8 cellular contexts compared by ENCODE assay signal in the genomic region with DNA sequence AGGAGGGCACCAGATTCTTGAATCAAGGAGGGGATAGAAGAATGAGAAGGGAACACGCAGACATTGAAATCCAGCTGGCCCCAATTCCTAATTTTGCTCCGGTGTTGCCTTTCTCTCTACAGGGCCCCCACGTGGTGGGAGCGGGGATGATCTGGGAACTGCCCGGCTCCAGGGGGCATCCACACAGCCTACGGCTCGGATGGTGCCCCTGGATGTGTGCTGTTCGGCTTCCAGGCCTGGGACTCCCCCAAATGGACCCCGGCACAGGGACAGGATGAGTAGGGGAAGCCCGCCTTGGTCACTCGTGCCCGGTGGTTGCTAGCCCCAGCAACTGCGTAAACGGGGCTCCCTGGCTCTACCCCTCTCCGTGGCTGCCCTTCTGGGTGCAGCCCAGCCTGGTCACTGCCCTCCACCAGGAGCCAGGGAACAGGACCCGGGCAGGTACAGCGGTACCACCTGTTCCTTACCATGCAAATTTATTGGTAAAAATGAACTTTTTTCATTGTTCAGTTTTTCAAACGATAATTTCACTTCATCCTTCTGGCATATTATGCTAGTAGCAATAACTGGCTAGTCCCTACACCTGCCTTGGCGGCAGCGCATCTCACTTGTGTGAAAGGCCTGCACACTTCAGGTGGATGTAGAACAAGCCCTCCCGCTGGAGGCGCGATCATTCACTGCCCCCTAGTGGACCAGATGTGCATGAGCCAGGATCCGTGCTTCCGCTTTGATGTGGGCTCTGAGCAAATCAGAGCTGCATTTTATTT.
DNase-seq lines count a peak whose midpoint lies in the region; ATAC-seq and TF ChIP-seq lines count a peak whose summit lies in the region.

No MANE protein-coding gene starts in this region.

- ATAC-seq in RWPE2 (ENCODE audit: low read depth), result peak; percentile 67
- ATAC-seq in activated T-helper 17 cell treated with anti-CD3 and anti-CD28 coated beads, Interleukin-2, amount 50 U/mL, for 72 hours (replicated peaks), result peak; percentile 61

- H3K9ac ChIP-seq in GM23248, result peak overlapping the region; percentile 8; the same call in 1 of the 2 replicates

- H3F3A ChIP-seq in GM23248 (ENCODE audit: insufficient read depth), result peaks cover 18% of the 10 kb centered on the region

- in situ Hi-C loops in GM23248 (cut with MboI), result no loop called here

- no peaks in the 10 kb centered on the region for H3K9me3 Mint-ChIP-seq in activated T-helper 17 cell treated with anti-CD3 and anti-CD28 coated beads, Interleukin-2, amount 50 U/mL, for 72 hours

- WGBS in GM23248 (ENCODE audit: low coverage in 1 of 2, low lambda C conversion rate in 2 of 2, missing lambda C conversion rate in 2 of 2), 2 experiments, result 26% methylated on average over 25 of the region's 25 CpGs
- 17% methylated on average over 16 of the region's 25 CpGs for WGBS in suprapubic skin

- H3K4me1 ChIP-seq in GM23248 (ENCODE audit: insufficient read depth), result peaks cover 22% of the 10 kb centered on the region
- peaks cover 25% of the 10 kb centered on the region for H3K4me1 ChIP-seq in RWPE2 (ENCODE audit: insufficient read depth, poor library complexity, severe bottlenecking)
- H3K4me1 ChIP-seq in suprapubic skin, result peaks cover 30% of the 10 kb centered on the region

- peaks cover 24% of the 10 kb centered on the region for H3K4me1 Mint-ChIP-seq in activated T-helper 17 cell treated with anti-CD3 and anti-CD28 coated beads, Interleukin-2, amount 50 U/mL, for 72 hours

- H3K4me3 ChIP-seq in GM23248, result no peak overlapping the region
- H3K4me3 ChIP-seq in RWPE2 (ENCODE audit: severe bottlenecking), result no peak overlapping the region
- no peak overlapping the region for H3K4me3 ChIP-seq in fibroblast of the aortic adventitia (ENCODE audit: low read depth, low read length)
- no peak overlapping the region for H3K4me3 ChIP-seq in suprapubic skin

- peaks cover 4% of the 10 kb centered on the region for H3K27me3 Mint-ChIP-seq in activated T-helper 17 cell treated with anti-CD3 and anti-CD28 coated beads, Interleukin-2, amount 50 U/mL, for 72 hours

- H3K36me3 ChIP-seq in GM23248 (ENCODE audit: low read depth) (no peaks in the 10 kb centered on the region), RWPE2 (ENCODE audit: low read depth) (no peaks in the 10 kb centered on the region), suprapubic skin (no peaks in the 10 kb centered on the region)

- H3K4me3 Mint-ChIP-seq in activated T-helper 17 cell treated with anti-CD3 and anti-CD28 coated beads, Interleukin-2, amount 50 U/mL, for 72 hours, result peak overlapping the region; percentile 73

- no peak overlapping the region for H3K27ac Mint-ChIP-seq in activated T-helper 17 cell treated with anti-CD3 and anti-CD28 coated beads, Interleukin-2, amount 50 U/mL, for 72 hours

- no peak overlapping the region for H3K4me2 ChIP-seq in GM23248 (ENCODE audit: unreplicated experiment)

- H3K27me3 ChIP-seq in GM23248 (replicated peaks; ENCODE audit: insufficient read depth), result no peaks in the 10 kb centered on the region
- no peaks in the 10 kb centered on the region for H3K27me3 ChIP-seq in RWPE2 (ENCODE audit: insufficient read depth, poor library complexity, severe bottlenecking)
- no peaks in the 10 kb centered on the region for H3K27me3 ChIP-seq in suprapubic skin

- H3K79me2 ChIP-seq in GM23248 (ENCODE audit: insufficient read depth), result no peaks in the 10 kb centered on the region

- no peaks in the 10 kb centered on the region for H3K9me3 ChIP-seq in GM23248 (ENCODE audit: low read depth)
- H3K9me3 ChIP-seq in RWPE2 (ENCODE audit: severe bottlenecking), result no peaks in the 10 kb centered on the region
- H3K9me3 ChIP-seq in suprapubic skin, result no peaks in the 10 kb centered on the region

- TF ChIP-seq EP300 in suprapubic skin (IDR thresholded peaks at IDR 0.05), result no peak

- no peak for TF ChIP-seq POLR2A in suprapubic skin (IDR thresholded peaks at IDR 0.05)

- no peaks in the 10 kb centered on the region for H4K20me1 ChIP-seq in GM23248 (ENCODE audit: insufficient read depth)

- H3K36me3 Mint-ChIP-seq in activated T-helper 17 cell treated with anti-CD3 and anti-CD28 coated beads, Interleukin-2, amount 50 U/mL, for 72 hours (ENCODE audit: low read depth), result peaks cover 5% of the 10 kb centered on the region

- peak overlapping the region; percentile 32; the same call in 1 of the 2 replicates for H2AFZ ChIP-seq in GM23248

- H3K27ac ChIP-seq in GM23248 (no peak overlapping the region), RWPE2 (ENCODE audit: poor library complexity, severe bottlenecking) (peak overlapping the region; percentile 96), suprapubic skin (no peak overlapping the region)

- TF ChIP-seq CTCF in LNCAP (IDR thresholded peaks at IDR 0.05) (peak; percentile 88), RWPE2 (IDR thresholded peaks at IDR 0.05; ENCODE audit: poor library complexity, severe bottlenecking) (peak; percentile 93), fibroblast of the aortic adventitia (IDR thresholded peaks at IDR 0.05; ENCODE audit: insufficient read depth, low read length) (peak; percentile 98), suprapubic skin (IDR thresholded peaks at IDR 0.05) (peak; percentile 83 to 94)

- DNase-seq in EL (peak; percentile 79), GM23248 (peak; percentile 87), RWPE2 (ENCODE audit: low spot score) (no peak), fibroblast of the aortic adventitia (ENCODE audit: low read depth) (peak; percentile 86), nucleus accumbens (lab: John Stamatoyannopoulos, UW) (peak in 53 of 56 donors; percentile 5 to 89 (median 57)), suprapubic skin (ENCODE audit: low spot score in 2 of 2) (peak; percentile 88 to 90)

- H3K9me2 ChIP-seq in GM23248 (ENCODE audit: insufficient read depth), result no peaks in the 10 kb centered on the region
